ENCODE assay signal across 9 cellular contexts in genomic region chr16:9192746-9193145, GRCh38.
"Had no signal": no experiment of that assay in that cellular context is flagged by ENCODE, and none has a peak within 500 bp of the region (broad histone marks: within the 10 kb centered on the region; RNA-seq: fewer than 3 reads in every experiment).

No MANE protein-coding gene starts in this region.

- H3K36me3 ChIP-seq: right atrium auricular region had no signal

- ATAC-seq: activated CD4-positive, CD25-positive, alpha-beta regulatory T cell treated with anti-CD3 and anti-CD28 coated beads, Interleukin-2, amount 50 U/mL, for 24 hours; activated T-cell treated with anti-CD3 and anti-CD28 coated beads, Interleukin-2, amount 50 U/mL, for 72 hours had no signal

- H3K4me3 ChIP-seq: right atrium auricular region, skin epidermis had no signal

- H3K9ac ChIP-seq: parathyroid adenoma had no signal

- H3K27me3 ChIP-seq: right atrium auricular region had no signal

- DNase-seq: activated CD4-positive, alpha-beta T cell treated with anti-CD3 and anti-CD28 coated beads, Interleukin-2, amount 50 U/mL, for 48 hours; activated gamma-delta T cell treated with Interleukin-2 at 50 U/mL for 16 hours; activated naive CD8-positive, alpha-beta T cell treated with anti-CD3 and anti-CD28 coated beads, Interleukin-2, amount 10 ng/mL, durations not matched to agents 7 days and 5 days; activated T-cell treated with anti-CD3 and anti-CD28 coated beads, Interleukin-2, amount 50 U/mL, for 72 hours; anterior cingulate cortex had no signal

- H3K9me3 ChIP-seq: right atrium auricular region had no signal

- H3K4me1 ChIP-seq: parathyroid adenoma, right atrium auricular region had no signal

- H2AFZ ChIP-seq: parathyroid adenoma had no signal

- H3K27ac ChIP-seq: parathyroid adenoma, right atrium auricular region, skin epidermis had no signal

- H3K79me2 ChIP-seq: parathyroid adenoma had no signal
